8 cellular contexts compared by ENCODE assay signal in the genomic region with DNA sequence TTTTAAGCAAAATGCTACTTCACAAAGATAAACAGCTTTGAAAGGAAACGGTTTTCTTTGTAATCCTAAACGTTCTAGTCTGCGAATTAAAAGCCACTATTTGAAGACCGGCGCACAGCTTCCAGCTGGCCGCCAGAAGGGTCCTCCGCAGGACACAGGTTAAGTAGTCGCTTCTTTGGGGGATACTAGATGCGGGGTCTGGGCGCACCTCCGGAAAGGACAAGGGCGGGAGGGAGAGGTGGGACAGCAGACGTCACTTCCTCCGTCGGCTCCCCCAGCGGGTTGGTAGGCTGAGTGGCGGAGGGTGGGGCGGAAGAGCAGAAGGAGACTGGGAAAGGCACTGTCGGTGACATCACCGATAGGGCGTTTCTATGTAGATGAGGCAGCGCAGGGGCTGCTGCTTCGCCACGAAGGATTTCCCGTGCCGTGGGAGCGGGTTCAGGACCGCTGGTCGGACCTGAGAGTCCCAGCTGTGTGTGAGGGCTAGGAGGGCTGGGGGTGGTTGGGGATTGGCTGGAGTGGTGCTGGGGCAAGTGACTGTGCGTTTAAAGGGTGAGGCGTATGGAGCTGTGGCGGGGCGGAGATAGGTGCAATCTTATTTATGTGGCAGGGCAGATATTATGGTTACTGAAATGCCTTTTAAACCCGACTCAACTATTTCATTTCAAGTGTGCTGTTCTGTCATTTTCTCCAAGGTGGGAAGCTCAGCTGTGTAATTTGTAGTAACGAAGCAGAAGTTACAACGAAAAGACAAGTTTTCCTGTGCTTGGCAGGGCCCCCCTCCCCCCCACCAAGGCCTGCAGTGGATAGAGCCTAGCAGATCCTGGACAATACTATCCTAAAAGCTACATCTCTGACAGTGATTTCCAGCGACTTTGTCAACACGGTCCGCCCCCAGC.
DNase-seq lines count a peak whose midpoint lies in the region; ATAC-seq and TF ChIP-seq lines count a peak whose summit lies in the region.
"Not testable (repeated sequence)": the region's sequence is repeated elsewhere in the genome, so short reads cannot be mapped to it uniquely, and the experiment has no call there.

No MANE protein-coding gene starts in this region.

- intact Hi-C loops in naive thymus-derived CD4-positive, alpha-beta T cell (cut with micrococcal nuclease), result not testable (repeated sequence)

- H3K27ac Mint-ChIP-seq in naive thymus-derived CD4-positive, alpha-beta T cell, result peak overlapping the region; percentile 98 to 100 (median 100)

- POLR2A ChIA-PET in naive thymus-derived CD4-positive, alpha-beta T cell (lab: Charles Lee), result interaction anchor here (0.8 to 1.0 kb wide), 3 partner anchors 8 to 1841 kb away, joined by 3 to 9 read pairs (median 5); no protein-coding TSS in a partner anchor

- not testable (repeated sequence) for H3K27me3 Mint-ChIP-seq in naive thymus-derived CD4-positive, alpha-beta T cell

- not testable (repeated sequence) for H3K36me3 Mint-ChIP-seq in naive thymus-derived CD4-positive, alpha-beta T cell

- H3K4me1 Mint-ChIP-seq in naive thymus-derived CD4-positive, alpha-beta T cell, result peaks cover 0 to 12% (median 10%) of the 10 kb centered on the region in 7 donors

- peak; percentile 92 for ATAC-seq in naive thymus-derived CD4-positive, alpha-beta T cell

- not testable (repeated sequence) for H3K4me1 ChIP-seq in naive thymus-derived CD4-positive, alpha-beta T cell (ENCODE audit: control insufficient read depth in 2 of 2, insufficient read depth in 2 of 2, low read length in 2 of 2)

- not testable (repeated sequence) for TF ChIP-seq CTCF in LNCaP clone FGC (IDR thresholded peaks at IDR 0.05; ENCODE audit: control insufficient read depth, extremely low read depth, insufficient read depth); fibroblast of pulmonary artery (IDR thresholded peaks at IDR 0.05; ENCODE audit: low read length, missing control alignments)

- not testable (repeated sequence) for H3K36me3 ChIP-seq in naive thymus-derived CD4-positive, alpha-beta T cell (ENCODE audit: control insufficient read depth in 2 of 3, insufficient read depth in 3 of 3, low read length in 3 of 3)

- H3K9me3 Mint-ChIP-seq in naive thymus-derived CD4-positive, alpha-beta T cell, result not testable (repeated sequence)

- not testable (repeated sequence) for H3K27me3 ChIP-seq in naive thymus-derived CD4-positive, alpha-beta T cell (ENCODE audit: control insufficient read depth in 2 of 2, insufficient read depth in 2 of 2, low read length in 2 of 2)

- DNase-seq in GM03348 (ENCODE audit: low spot score) (peak; percentile 59), HCEC 1CT (peak; percentile 96), LNCaP clone FGC (ENCODE audit: low read depth) (peak; percentile 83), RPMI7951 (ENCODE audit: low read depth) (peak; percentile 97), fibroblast of pulmonary artery (ENCODE audit: low read depth) (peak; percentile 94), superior temporal gyrus (ENCODE audit: extremely low spot score) (peak; percentile 94)
- DNase-seq in activated effector memory CD4-positive, alpha-beta T cell treated with Interleukin-2 at 50 U/mL for 16 hours, result peak; percentile 57
- DNase-seq in naive thymus-derived CD4-positive, alpha-beta T cell, result peak; percentile 51 to 88 (median 81)

- CTCF ChIA-PET in naive thymus-derived CD4-positive, alpha-beta T cell (lab: Charles Lee), result not testable (repeated sequence)

- peak overlapping the region; percentile 89 for H3K27ac ChIP-seq in naive thymus-derived CD4-positive, alpha-beta T cell (ENCODE audit: low read depth, low read length)

- peak overlapping the region; percentile 79 to 98 (median 96) for H3K4me3 Mint-ChIP-seq in naive thymus-derived CD4-positive, alpha-beta T cell

- H3K4me3 ChIP-seq in LNCaP clone FGC (ENCODE audit: low read depth, low read length) (peak overlapping the region; percentile 54), fibroblast of pulmonary artery (replicated peaks; ENCODE audit: low read depth, low read length) (peak overlapping the region; percentile 54)
- peak overlapping the region; percentile 68 for H3K4me3 ChIP-seq in naive thymus-derived CD4-positive, alpha-beta T cell (ENCODE audit: low read length)

- H3K9me3 ChIP-seq in naive thymus-derived CD4-positive, alpha-beta T cell (ENCODE audit: control insufficient read depth in 2 of 3, low read length in 3 of 3), result not testable (repeated sequence)

Comparison
In these comparisons a context has a peak if more than half of its experiments do, and no peak if none do; other contexts are left out.
1. Peak in every context shown above with its lines: DNase-seq, ATAC-seq, H3K4me3 ChIP-seq and H3K27ac ChIP-seq.